ENCODE assay signal across 6 cellular contexts in the genomic region with DNA sequence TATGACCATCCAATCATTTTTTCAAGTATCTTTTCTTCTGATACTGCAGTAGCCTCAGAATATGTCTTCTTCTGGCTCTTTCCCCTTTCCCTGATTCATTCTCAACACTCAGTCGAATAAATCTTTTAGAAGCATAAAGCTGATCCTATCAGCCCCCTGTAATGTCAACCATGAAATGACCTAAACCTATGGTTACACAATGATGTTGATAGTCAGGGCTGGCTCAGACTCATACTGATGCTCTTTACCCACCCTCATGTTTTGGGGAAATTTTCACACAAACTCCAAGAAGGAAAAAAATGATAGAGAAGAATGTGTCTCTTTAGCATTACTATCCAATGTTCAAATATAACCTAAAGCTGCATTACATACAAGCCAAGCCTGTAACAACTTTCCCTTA.
"Had no signal": no experiment of that assay in that cellular context is flagged by ENCODE, and none has a peak within 500 bp of the region (broad histone marks: within the 10 kb centered on the region; RNA-seq: fewer than 3 reads in every experiment).

No MANE protein-coding gene starts in this region.

- H3K27ac Mint-ChIP-seq: IgD-negative memory B cell had no signal

- H3K27me3 Mint-ChIP-seq: IgD-negative memory B cell had no signal

- DNase-seq: IMR-90, KBM-7 had no signal

- H3K4me1 Mint-ChIP-seq: IgD-negative memory B cell had no signal

- H3K4me3 ChIP-seq: K562 had no signal

- H3K36me3 Mint-ChIP-seq: IgD-negative memory B cell had no signal

- H3K9me3 Mint-ChIP-seq: IgD-negative memory B cell had no signal

- H3K4me3 Mint-ChIP-seq: IgD-negative memory B cell had no signal

- H3K27ac ChIP-seq: HL-60 had no signal

- ATAC-seq: HepG2, K562 had no signal
